ENCODE assay signal across 9 cellular contexts in genomic region chr14:74454397-74454796, GRCh38. TPM values are rescaled to one million over a fixed set of nuclear protein-coding genes. Genes with fewer than 3 reads are reported as not detected.
"Had no signal": no experiment of that assay in that cellular context is flagged by ENCODE, and none has a peak within 500 bp of the region (broad histone marks: within the 10 kb centered on the region; RNA-seq: fewer than 3 reads in every experiment).

No MANE protein-coding gene starts in this region.

RNA-seq across cellular contexts. Expression of gene SYNDIG1L, which starts 28.4 kb away (rescaled TPM):
- total RNA-seq: dermis microvascular lymphatic vessel endothelial cell, epithelial cell of proximal tubule, fibroblast of lung, foreskin keratinocyte, hepatocyte, kidney epithelial cell, mammary epithelial cell, pulmonary artery endothelial cell, urinary bladder had no signal
- polyA plus RNA-seq: fibroblast of lung, foreskin keratinocyte, hepatocyte, mammary epithelial cell had no signal
